ENCODE assay signal across 8 cellular contexts in genomic region chr19:2977001-2977685, GRCh38. TPM values are rescaled to one million over a fixed set of nuclear protein-coding genes. Genes with fewer than 3 reads are reported as not detected.
DNase-seq lines count a peak whose midpoint lies in the region; TF ChIP-seq lines count a peak whose summit lies in the region.

Gene TLE6 (plus strand): TSS chr19:2977564. CDS start chr19:2978234, 670 bp downstream.

- in situ Hi-C loops in G401 (cut with HindIII; ENCODE audit: low sequenced_read_pairs): no loop called here
- in situ Hi-C loops in HAP-1 (cut with MboI; ENCODE audit: low sequenced_read_pairs): no loop called here

- H3K4me3 ChIP-seq in HAP-1: peak within 1 kb of the TSS; percentile 38
- H3K4me3 ChIP-seq in MG63: peak within 1 kb of the TSS; percentile 58
- peak within 1 kb of the TSS; percentile 66 to 69 for H3K4me3 ChIP-seq in foreskin fibroblast (ENCODE audit: low read depth in 1 of 2, low read length in 2 of 2)
- H3K4me3 ChIP-seq in neural progenitor cell: peak within 1 kb of the TSS; percentile 20
- H3K4me3 ChIP-seq in stomach: peak within 1 kb of the TSS; percentile 47 to 54 (median 51)

- TF ChIP-seq EP300 in stomach (IDR thresholded peaks at IDR 0.05): no peak

- H3K79me2 ChIP-seq in neural progenitor cell (ENCODE audit: low read depth): no peaks in the 10 kb centered on the region

- H3K36me3 Mint-ChIP-seq in neural progenitor cell: no peaks in the 10 kb centered on the region

- peak within 1 kb of the TSS; percentile 76 for H3K4me3 Mint-ChIP-seq in neural progenitor cell

- peak; percentile 95 for DNase-seq in G401 (ENCODE audit: low spot score)
- DNase-seq in HAP-1 (ENCODE audit: low spot score in 2 of 2): peak; percentile 96 to 98
- peak; percentile 94 for DNase-seq in MG63
- peak; percentile 97 for DNase-seq in activated effector memory CD4-positive, alpha-beta T cell treated with anti-CD3 and anti-CD28 coated beads, Interleukin-2, amount 50 U/mL, for 16 hours
- peak; percentile 92 to 96 for DNase-seq in foreskin fibroblast
- DNase-seq in neural progenitor cell (ENCODE audit: low spot score): peak; percentile 98
- DNase-seq in stomach: peak; percentile 97

- H3K4me1 Mint-ChIP-seq in neural progenitor cell: peaks cover 25% of the 10 kb centered on the region

- H3K9ac ChIP-seq in neural progenitor cell: no peak within 1 kb of the TSS

- TF ChIP-seq CTCF in foreskin fibroblast (IDR thresholded peaks at IDR 0.05; ENCODE audit: low read depth, low read length) (no peak), neural progenitor cell (IDR thresholded peaks at IDR 0.05) (no peak), stomach (IDR thresholded peaks at IDR 0.05) (no peak)

- H3K9me3 ChIP-seq in HAP-1 (no peaks in the 10 kb centered on the region), MG63 (no peaks in the 10 kb centered on the region), neural progenitor cell (ENCODE audit: low read depth) (no peaks in the 10 kb centered on the region), stomach (no peaks in the 10 kb centered on the region)

- intact Hi-C loops in stomach (cut with DNase I; ENCODE audit: low total_unique reads): no loop called here

- peaks cover 12% of the 10 kb centered on the region for H3F3A ChIP-seq in neural progenitor cell (ENCODE audit: low read depth)

- H3K36me3 ChIP-seq in HAP-1 (replicated peaks): no peaks in the 10 kb centered on the region
- no peaks in the 10 kb centered on the region for H3K36me3 ChIP-seq in MG63
- H3K36me3 ChIP-seq in neural progenitor cell: no peaks in the 10 kb centered on the region
- H3K36me3 ChIP-seq in stomach: no peaks in the 10 kb centered on the region

- peak; percentile 58 for TF ChIP-seq POLR2A in Raji (IDR thresholded peaks at IDR 0.05; ENCODE audit: insufficient read depth, low read depth, low read length)
- TF ChIP-seq POLR2A in stomach (IDR thresholded peaks at IDR 0.05): no peak

- WGBS in stomach, 5 donors: 0 to 1% (median 0%) methylated on average over 18 to 50 of the region's 50 CpGs

- peaks cover 72% of the 10 kb centered on the region for H3K27me3 Mint-ChIP-seq in neural progenitor cell (ENCODE audit: insufficient read depth, low read depth)

- no peak within 1 kb of the TSS for H2AFZ ChIP-seq in neural progenitor cell (replicated peaks)

- H3K27me3 ChIP-seq in HAP-1 (ENCODE audit: low read depth) (no peaks in the 10 kb centered on the region), MG63 (no peaks in the 10 kb centered on the region), neural progenitor cell (peaks cover 93% of the 10 kb centered on the region), stomach (no peaks in the 10 kb centered on the region)

- H3K4me2 ChIP-seq in neural progenitor cell: peak within 1 kb of the TSS; percentile 56

- peaks cover 22% of the 10 kb centered on the region for H4K20me1 ChIP-seq in neural progenitor cell (ENCODE audit: low read depth)

- H3K27ac ChIP-seq in neural progenitor cell: no peak within 1 kb of the TSS
- H3K27ac ChIP-seq in stomach: peak within 1 kb of the TSS; percentile 23 to 68 (median 48)

- H3K4me1 ChIP-seq in HAP-1: peaks cover 19% of the 10 kb centered on the region
- peaks cover 11% of the 10 kb centered on the region for H3K4me1 ChIP-seq in neural progenitor cell
- H3K4me1 ChIP-seq in stomach: peaks cover 19 to 56% (median 41%) of the 10 kb centered on the region in 4 donors

- H3K9me3 Mint-ChIP-seq in neural progenitor cell: peaks cover 3% of the 10 kb centered on the region

- no peak within 1 kb of the TSS for H3K27ac Mint-ChIP-seq in neural progenitor cell

RNA-seq across cellular contexts. Expression of gene TLE6, which starts in this region (rescaled TPM):
- 2.7 and 10.4 TPM in 2 replicates for total RNA-seq in G401 (2014; rRNA removed; shearing (Covaris generic))
- total RNA-seq in MG63 (2014; rRNA removed; shearing (Covaris generic); ENCODE audit: low replicate concordance): not detected in 2 replicates
- total RNA-seq in neural progenitor cell (ENCODE audit: low replicate concordance): 0.22 and 1.8 TPM in 2 replicates
- total RNA-seq in stomach: 1 to 10 TPM in 2 of 5 donors, under 1 TPM in 2, not detected in 1; 0.73 to 7.0 (median 1.8) TPM
- polyA plus RNA-seq in stomach: 1 to 10 TPM in 2 of 3 donors, under 1 TPM in 1; 0.31 to 3.4 (median 2.7) TPM

Comparison
In these comparisons a context has a peak if more than half of its experiments do, and no peak if none do; other contexts are left out.
1. Peak in DNase-seq and H3K4me3 ChIP-seq in MG63; RNA of the gene not detected or under 1 TPM.